In the genomic region with DNA sequence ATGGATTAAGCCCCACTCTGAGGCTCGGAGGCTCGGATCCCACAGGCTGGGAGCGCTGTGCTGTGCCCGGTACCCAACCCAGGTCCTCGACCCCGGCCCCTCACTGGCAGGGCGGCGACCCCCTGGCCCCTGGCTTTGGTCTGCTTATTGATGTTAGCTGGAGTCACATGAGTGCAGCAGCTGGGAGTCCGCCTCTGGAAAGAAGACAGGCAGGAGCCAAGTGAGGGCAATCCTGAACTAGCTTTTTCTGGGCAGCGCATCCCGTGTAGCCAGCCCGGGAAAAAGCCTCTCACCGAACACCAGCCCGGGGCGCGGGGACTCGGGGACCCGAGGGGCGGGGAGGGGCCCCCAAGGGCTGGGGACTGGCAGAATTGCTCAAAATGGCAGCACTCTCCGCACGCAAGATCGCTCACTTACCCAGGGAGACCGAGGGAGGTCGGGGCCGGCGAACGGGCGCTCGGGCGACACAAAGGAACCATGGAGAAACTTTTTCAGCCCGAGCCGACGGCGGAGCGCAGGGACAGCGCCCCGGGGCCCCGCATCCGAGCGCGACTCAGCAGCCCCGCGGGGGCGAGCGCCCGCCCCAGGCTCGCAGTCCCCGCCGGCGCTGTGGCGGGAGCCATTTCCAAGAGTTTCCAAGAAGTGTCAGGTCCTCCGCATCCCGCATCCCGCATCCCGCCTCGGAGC, we compare ENCODE assay signal across 8 cellular contexts. TPM values are rescaled to one million over a fixed set of nuclear protein-coding genes. Genes with fewer than 3 reads are reported as not detected.
DNase-seq lines count a peak whose midpoint lies in the region; ATAC-seq and TF ChIP-seq lines count a peak whose summit lies in the region.

No MANE protein-coding gene starts in this region.

- no peaks in the 10 kb centered on the region for H4K20me1 ChIP-seq in smooth muscle cell (ENCODE audit: low read depth)

- no peaks in the 10 kb centered on the region for H3K9me3 ChIP-seq in smooth muscle cell (replicated peaks; ENCODE audit: low read depth)

- peaks cover 88% of the 10 kb centered on the region for H3K27me3 ChIP-seq in smooth muscle cell (ENCODE audit: low read depth)

- H3K4me3 ChIP-seq in iPS-11a (ENCODE audit: low read depth, low read length) (peak overlapping the region; percentile 74), smooth muscle cell (peak overlapping the region; percentile 65)

- H3K36me3 ChIP-seq in smooth muscle cell (ENCODE audit: low read depth): no peaks in the 10 kb centered on the region

- H3K4me1 ChIP-seq in smooth muscle cell (ENCODE audit: low read depth): no peaks in the 10 kb centered on the region

- H3K79me2 ChIP-seq in smooth muscle cell (ENCODE audit: low read depth): no peaks in the 10 kb centered on the region

- no peak overlapping the region for H3K27ac ChIP-seq in smooth muscle cell (ENCODE audit: low read depth)

- H3K4me2 ChIP-seq in smooth muscle cell: peak overlapping the region; percentile 93

- TF ChIP-seq CTCF in smooth muscle cell (IDR thresholded peaks at IDR 0.05; ENCODE audit: borderline replicate concordance, insufficient read depth, poor library complexity, severe bottlenecking): no peak

- WGBS in smooth muscle cell (ENCODE audit: low lambda C conversion rate): under 1% methylated on average over 34 of the region's 56 CpGs

- DNase-seq in SK-N-DZ (ENCODE audit: low spot score) (peak; percentile 20), smooth muscle cell (lab: John Stamatoyannopoulos, UW; ENCODE audit: unreplicated experiment) (peak; percentile 17), NAMALWA (ENCODE audit: low spot score) (no peak), CD1c-positive myeloid dendritic cell (ENCODE audit: extremely low spot score) (no peak)

- peak overlapping the region; percentile 79 for H2AFZ ChIP-seq in smooth muscle cell (ENCODE audit: low read depth)

- no peaks in the 10 kb centered on the region for H3F3A ChIP-seq in smooth muscle cell (ENCODE audit: low read depth)

- no peak overlapping the region for H3K9ac ChIP-seq in smooth muscle cell (ENCODE audit: low read depth)

- peak; percentile 12 for ATAC-seq in GM19452 (IDR thresholded peaks at IDR 0.05; ENCODE audit: unreplicated experiment)
- ATAC-seq in GM19324 (IDR thresholded peaks at IDR 0.05; ENCODE audit: low FRiP score, unreplicated experiment): no peak
- ATAC-seq in HG03175 (IDR thresholded peaks at IDR 0.05; ENCODE audit: unreplicated experiment): no peak

RNA-seq across cellular contexts. Expression of a gene that starts 0.6 kb away (rescaled TPM):
- polyA plus RNA-seq in SK-N-DZ (2014; cell fraction: cytosol; rRNA removed): 0.93 and 1.7 TPM in 2 replicates
- 1.2 and 2.1 TPM in 2 replicates for polyA plus RNA-seq in SK-N-DZ (2014; cell fraction: nucleus; rRNA removed)
- 1.1 and 1.2 TPM in 2 replicates for total RNA-seq in smooth muscle cell
- polyA plus RNA-seq in smooth muscle cell: 0.56 and 1.8 TPM in 2 replicates

Comparison
In these comparisons a context has a peak if more than half of its experiments do, and no peak if none do; other contexts are left out.
1. DNase-seq: peak in SK-N-DZ (single experiment) and smooth muscle cell (single experiment); none in NAMALWA (single experiment) and CD1c-positive myeloid dendritic cell (single experiment).